Comparison of ENCODE assay signal across 10 cellular contexts in the genomic region with DNA sequence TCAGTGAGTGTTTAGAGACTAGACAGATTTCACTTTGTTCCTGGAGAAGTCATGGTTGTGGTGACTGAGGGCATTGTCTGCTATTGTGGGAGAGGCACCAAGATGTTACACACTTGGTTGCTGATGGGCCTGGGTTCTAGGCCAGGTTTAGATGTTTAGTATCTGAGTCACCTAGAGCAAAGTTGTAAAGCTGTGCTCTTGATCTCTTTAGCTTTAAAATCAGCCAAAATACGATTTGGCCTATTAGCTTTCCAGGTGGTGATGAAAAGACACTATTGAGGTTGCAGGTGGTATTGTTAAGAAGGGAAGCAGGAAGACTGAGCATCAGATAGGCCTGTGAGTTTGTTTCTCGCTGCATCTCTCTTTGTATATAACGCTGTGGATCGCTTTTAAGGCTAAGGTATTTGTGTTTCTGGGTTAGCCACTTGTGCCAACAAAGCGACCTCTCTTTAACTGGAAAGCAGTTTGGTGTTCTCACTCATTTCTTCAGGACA. TPM values are rescaled to one million over a fixed set of nuclear protein-coding genes. Genes with fewer than 3 reads are reported as not detected.
DNase-seq lines count a peak whose midpoint lies in the region; ATAC-seq and TF ChIP-seq lines count a peak whose summit lies in the region.
"Had no signal": no experiment of that assay in that cellular context is flagged by ENCODE, and none has a peak within 500 bp of the region (broad histone marks: within the 10 kb centered on the region; RNA-seq: fewer than 3 reads in every experiment).

No MANE protein-coding gene starts in this region.

- H3K27me3 ChIP-seq in left lung: no peaks in the 10 kb centered on the region
- H3K27me3 ChIP-seq in tibial nerve: no peaks in the 10 kb centered on the region

- whole genome bisulfite sequencing in tibial nerve, 2 donors: 91% methylated on average over 5 of the region's 5 CpGs

- H3K4me3 Mint-ChIP-seq in MCF 10A (ENCODE audit: unreplicated experiment): no peak overlapping the region
- H3K4me3 Mint-ChIP-seq: stimulated activated naive CD8-positive, alpha-beta T cell treated with anti-CD3 and anti-CD28 coated beads, Interleukin-15, amount 100 ng/mL, for 72 hours had no signal

- peaks cover 48% of the 10 kb centered on the region for H3K36me3 Mint-ChIP-seq in MCF 10A (ENCODE audit: insufficient read depth, unreplicated experiment)

- H3K4me1 ChIP-seq in left lung (peaks cover 21 to 52% of the 10 kb centered on the region in 2 donors), tibial nerve (peaks cover 0 to 84% (median 57%) of the 10 kb centered on the region in 4 donors)

- DNase-seq in LoVo (ENCODE audit: low spot score) (peak; percentile 31), MCF 10A (ENCODE audit: unreplicated experiment) (peak; percentile 54), left lung (no peak), tibial nerve (ENCODE audit: low spot score in 2 of 2) (no peak), NCI-H526 (lab: John Stamatoyannopoulos, UW) (no peak), NAMALWA (ENCODE audit: low spot score) (no peak), NCI-H1930 (lab: John Stamatoyannopoulos, UW) (no peak)
- DNase-seq: NCI-H1436 treated with DMSO at 0.1 percent for 48 hours; small intestine; stimulated activated naive CD8-positive, alpha-beta T cell treated with anti-CD3 and anti-CD28 coated beads, Interleukin-15, amount 100 ng/mL, for 72 hours had no signal

- no peak overlapping the region for H3K27ac ChIP-seq in left lung
- H3K27ac ChIP-seq in tibial nerve: peak overlapping the region; percentile 21 to 81 (median 55)

- CTCF ChIA-PET in MCF 10A (lab: Yijun Ruan, JAX): interaction anchor here (0.8 to 1.2 kb wide), 3 partner anchors 9 to 306 kb away, joined by 3 read pairs; no protein-coding TSS in a partner anchor

- peak overlapping the region; percentile 66 for H3K27ac Mint-ChIP-seq in MCF 10A (ENCODE audit: low read depth, unreplicated experiment)
- H3K27ac Mint-ChIP-seq: stimulated activated naive CD8-positive, alpha-beta T cell treated with anti-CD3 and anti-CD28 coated beads, Interleukin-15, amount 100 ng/mL, for 72 hours had no signal

- H3K27me3 Mint-ChIP-seq in MCF 10A (ENCODE audit: insufficient read depth, unreplicated experiment): no peaks in the 10 kb centered on the region
- H3K27me3 Mint-ChIP-seq: stimulated activated naive CD8-positive, alpha-beta T cell treated with anti-CD3 and anti-CD28 coated beads, Interleukin-15, amount 100 ng/mL, for 72 hours had no signal

- TF ChIP-seq CTCF in MCF 10A (IDR thresholded peaks at IDR 0.05; ENCODE audit: unreplicated experiment) (no peak), left lung (IDR thresholded peaks at IDR 0.05) (no peak), tibial nerve (IDR thresholded peaks at IDR 0.05) (no peak)

- peak; percentile 39 for ATAC-seq in left lung
- ATAC-seq: stimulated activated naive CD8-positive, alpha-beta T cell treated with anti-CD3 and anti-CD28 coated beads, Interleukin-15, amount 100 ng/mL, for 72 hours had no signal

- peaks cover 9% of the 10 kb centered on the region for H3K9me3 Mint-ChIP-seq in MCF 10A (ENCODE audit: unreplicated experiment)

- H3K4me1 Mint-ChIP-seq in MCF 10A (ENCODE audit: insufficient read depth, unreplicated experiment): peaks cover 49% of the 10 kb centered on the region

- TF ChIP-seq EP300 in tibial nerve (IDR thresholded peaks at IDR 0.05): peak in 1 of 2 donors; percentile 60

- intact Hi-C loops in MCF 10A (cut with micrococcal nuclease): no loop called here
- intact Hi-C loops in left lung (cut with DNase I): no loop called here

- no TSS peak for BruUV-seq in MCF 10A (replicated peaks; lab: Mats Ljungman, UMichigan)

- POLR2A ChIA-PET in MCF 10A (lab: Yijun Ruan, JAX): interaction anchor here (0.7 to 1.6 kb wide), 7 partner anchors 11 to 399 kb away, joined by 3 to 9 read pairs (median 4); partner anchors contain the start of gene FOXO3

- TF ChIP-seq POLR2A in tibial nerve (IDR thresholded peaks at IDR 0.05): no peak

- H3K4me3 ChIP-seq in left lung (no peak overlapping the region), tibial nerve (no peak overlapping the region)

- H3K9me3 ChIP-seq in left lung (peaks cover 0 to 6% of the 10 kb centered on the region in 2 donors), tibial nerve (peaks cover 0 to 9% (median 1%) of the 10 kb centered on the region in 4 donors)

- no peaks in the 10 kb centered on the region for H3K36me3 ChIP-seq in left lung
- no peaks in the 10 kb centered on the region for H3K36me3 ChIP-seq in tibial nerve

RNA-seq across cellular contexts. Expression of gene FOXO3, which starts 48.6 kb away (rescaled TPM):
- total RNA-seq in MCF 10A (2022) (51.9 and 53.0 TPM in 2 replicates), left lung (10 to 100 TPM; 50.0 to 53.9 TPM), tibial nerve (100 to 1,000 TPM; 146 to 200 (median 166) TPM)

Comparison
In these comparisons a context has a peak if more than half of its experiments do, and no peak if none do; other contexts are left out.
1. DNase-seq: peak in LoVo (single experiment) and MCF 10A (single experiment); none in left lung (0 of 2), tibial nerve (0 of 2), NCI-H526 (0 of 2), NAMALWA (single experiment) and NCI-H1930 (0 of 2).
2. H3K27ac ChIP-seq: peak in tibial nerve (4 of 4); none in left lung (0 of 2).